1 cellular context compared by ENCODE assay signal in genomic region chr2:189661148-189661956, GRCh38.
TF ChIP-seq lines count a peak whose summit lies in the region.

ASNSD1 (plus strand) TSS chr2:189661459; CDS start chr2:189666133, 4,674 bp downstream.

TF ChIP-seq in GM12878, 131 proteins besides CTCF, POLR2A, EP300 and RAD21 (continued from another document and continues in another):
- TF ChIP-seq POLR2AphosphoS2 (IDR thresholded peaks at IDR 0.05; ENCODE audit: low read depth, low read length) (peak; percentile 88; the same call in 1 of the 2 replicates), ZNF384 (IDR thresholded peaks at IDR 0.05; ENCODE audit: borderline replicate concordance, low read depth, low read length) (peak; percentile 33; the same call in 1 of the 2 replicates), NFYA (IDR thresholded peaks at IDR 0.05; ENCODE audit: borderline replicate concordance, low read depth, low read length) (no peak), ZBED1 (IDR thresholded peaks at IDR 0.05; ENCODE audit: borderline replicate concordance) (no peak), SREBF2 (IDR thresholded peaks at IDR 0.05; ENCODE audit: low read length) (no peak), SMC3 (IDR thresholded peaks at IDR 0.05; ENCODE audit: borderline replicate concordance, low read length) (peak; percentile 93), STAT3 (IDR thresholded peaks at IDR 0.05; ENCODE audit: low read depth, low read length) (no peak), IRF5 (IDR thresholded peaks at IDR 0.05; ENCODE audit: borderline replicate concordance) (no peak), YY1 (IDR thresholded peaks at IDR 0.05; ENCODE audit: low read depth, low read length) (no peak; the same call in 1 of the 2 replicates), ZNF207 (IDR thresholded peaks at IDR 0.05; ENCODE audit: borderline replicate concordance) (peak; percentile 77), JUND (IDR thresholded peaks at IDR 0.05; ENCODE audit: low read depth, low read length) (no peak), CBX3 (IDR thresholded peaks at IDR 0.05; ENCODE audit: borderline replicate concordance, low read depth) (no peak), BCLAF1 (IDR thresholded peaks at IDR 0.05) (no peak), CREB1 (IDR thresholded peaks at IDR 0.05; ENCODE audit: low read depth) (peak; percentile 52; the same call in 1 of the 2 replicates), ASH2L (IDR thresholded peaks at IDR 0.05; ENCODE audit: borderline replicate concordance, low read depth) (0 out of 2 replicates have a peak, but pooled peaks have one; percentile 36), SPI1 (IDR thresholded peaks at IDR 0.05; ENCODE audit: borderline replicate concordance, insufficient read depth, low read depth, low read length) (no peak), NR2C2 (IDR thresholded peaks at IDR 0.05; ENCODE audit: borderline replicate concordance, control insufficient read depth, insufficient read length, low read depth) (no peak), KLF5 (IDR thresholded peaks at IDR 0.05; ENCODE audit: partially characterized antibody) (no peak), YBX1 (IDR thresholded peaks at IDR 0.05) (no peak), IRF3 (IDR thresholded peaks at IDR 0.05) (no peak; the same call in 1 of the 2 replicates), MYC (IDR thresholded peaks at IDR 0.05; ENCODE audit: insufficient read depth, insufficient read length, insufficient replicate concordance, low read length, severe bottlenecking) (peak; percentile 61), TBL1XR1 (IDR thresholded peaks at IDR 0.05; ENCODE audit: low read depth, low read length) (0 out of 2 replicates have a peak, but pooled peaks have one; percentile 54), RB1 (IDR thresholded peaks at IDR 0.05; ENCODE audit: borderline replicate concordance) (peak; percentile 34; the same call in 1 of the 2 replicates), USF1 (IDR thresholded peaks at IDR 0.05; ENCODE audit: borderline replicate concordance, extremely low read length, insufficient read depth, low read depth, low read length) (no peak), CHD2 (IDR thresholded peaks at IDR 0.05; ENCODE audit: borderline replicate concordance, low read depth, low read length) (peak; percentile 98), TARDBP (IDR thresholded peaks at IDR 0.05; ENCODE audit: borderline replicate concordance) (no peak; the same call in 1 of the 2 replicates), FOS (IDR thresholded peaks at IDR 0.05; ENCODE audit: borderline replicate concordance, extremely low read depth, insufficient read length) (no peak), TCF12 (IDR thresholded peaks at IDR 0.05; ENCODE audit: low read depth, low read length) (peak; percentile 8; the same call in 1 of the 2 replicates), SUPT20H (IDR thresholded peaks at IDR 0.05; ENCODE audit: borderline replicate concordance, control insufficient read depth, low read depth, low read length) (no peak), MXI1 (IDR thresholded peaks at IDR 0.05; ENCODE audit: low read depth, low read length) (peak; percentile 38), NR2C1 (IDR thresholded peaks at IDR 0.05) (0 out of 2 replicates have a peak, but pooled peaks have one; percentile 21), KDM1A (IDR thresholded peaks at IDR 0.05; ENCODE audit: borderline replicate concordance) (no peak), PAX5 (IDR thresholded peaks at IDR 0.05; ENCODE audit: borderline replicate concordance, low read depth, low read length) (peak; percentile 45; the same call in 1 of the 2 replicates), TCF7 (IDR thresholded peaks at IDR 0.05; ENCODE audit: borderline replicate concordance) (no peak), ZZZ3 (IDR thresholded peaks at IDR 0.05; ENCODE audit: control insufficient read depth, insufficient read length, low read depth) (no peak), SRF (IDR thresholded peaks at IDR 0.05; ENCODE audit: low read depth in 2 of 2, low read length in 2 of 2) (no peak), E2F4 (IDR thresholded peaks at IDR 0.05; ENCODE audit: low read depth, low read length) (no peak), BACH1 (IDR thresholded peaks at IDR 0.05; ENCODE audit: borderline replicate concordance) (peak; percentile 67; the same call in 1 of the 2 replicates), TAF1 (IDR thresholded peaks at IDR 0.05; ENCODE audit: borderline replicate concordance, low read depth, low read length) (peak; percentile 87), SREBF1 (IDR thresholded peaks at IDR 0.05; ENCODE audit: low read length) (no peak), RCOR1 (conservative IDR thresholded peaks at IDR 0.05; ENCODE audit: low read depth, low read length) (0 out of 2 replicates have a peak, but pooled peaks have one; percentile 5), MTA3 (IDR thresholded peaks at IDR 0.05; ENCODE audit: borderline replicate concordance, low read length) (no peak), NR2F1 (conservative IDR thresholded peaks at IDR 0.05) (peak; percentile 85), POLR2AphosphoS5 (IDR thresholded peaks at IDR 0.05; ENCODE audit: low read length) (peak; percentile 98), HDAC2 (IDR thresholded peaks at IDR 0.05) (no peak), GATAD2B (conservative IDR thresholded peaks at IDR 0.05; ENCODE audit: low read depth) (peak; percentile 76; the same call in 1 of the 2 replicates), NFIC (IDR thresholded peaks at IDR 0.05; ENCODE audit: low read depth, low read length) (no peak), RFX5 (IDR thresholded peaks at IDR 0.05; ENCODE audit: low read depth, low read length) (no peak), MTA2 (IDR thresholded peaks at IDR 0.05; ENCODE audit: low read depth) (no peak), POU2F2 (IDR thresholded peaks at IDR 0.05; ENCODE audit: borderline replicate concordance, low read depth, low read length) (peak; percentile 77; the same call in 2 of the 3 replicates), CBFB (IDR thresholded peaks at IDR 0.05; ENCODE audit: low read depth) (peak; percentile 65), PAX8 (IDR thresholded peaks at IDR 0.05) (no peak), SIX5 (IDR thresholded peaks at IDR 0.05; ENCODE audit: low read depth, low read length, severe bottlenecking) (no peak), EZH2 (IDR thresholded peaks at IDR 0.05; ENCODE audit: borderline replicate concordance, control insufficient read depth, low read depth, low read length) (no peak), MEF2B (IDR thresholded peaks at IDR 0.05; ENCODE audit: partially characterized antibody, poor library complexity, severe bottlenecking) (peak; percentile 27), SMAD5 (IDR thresholded peaks at IDR 0.05; ENCODE audit: low read depth) (peak; percentile 87; the same call in 1 of the 2 replicates), SUZ12 (IDR thresholded peaks at IDR 0.05; ENCODE audit: unreplicated experiment) (no peak), RBBP5 (conservative IDR thresholded peaks at IDR 0.05) (no peak), EED (IDR thresholded peaks at IDR 0.05; ENCODE audit: low read depth) (no peak), IKZF1 (conservative IDR thresholded peaks at IDR 0.05) (peak; percentile 99), ELK1 (IDR thresholded peaks at IDR 0.05; ENCODE audit: low read depth, low read length) (no peak), JUNB (IDR thresholded peaks at IDR 0.05) (no peak), DPF2 (IDR thresholded peaks at IDR 0.05) (no peak; the same call in 1 of the 2 replicates), MEF2A (IDR thresholded peaks at IDR 0.05; ENCODE audit: insufficient read depth, low read depth, low read length) (0 out of 2 replicates have a peak, but pooled peaks have one; percentile 13), SMAD1 (IDR thresholded peaks at IDR 0.05; ENCODE audit: low read depth, partially characterized antibody) (no peak), NBN (IDR thresholded peaks at IDR 0.05) (peak; percentile 60; the same call in 1 of the 2 replicates), BMI1 (IDR thresholded peaks at IDR 0.05; ENCODE audit: borderline replicate concordance) (no peak), STAT1 (conservative IDR thresholded peaks at IDR 0.05) (no peak)
